8 cellular contexts compared by ENCODE assay signal in the genomic region with DNA sequence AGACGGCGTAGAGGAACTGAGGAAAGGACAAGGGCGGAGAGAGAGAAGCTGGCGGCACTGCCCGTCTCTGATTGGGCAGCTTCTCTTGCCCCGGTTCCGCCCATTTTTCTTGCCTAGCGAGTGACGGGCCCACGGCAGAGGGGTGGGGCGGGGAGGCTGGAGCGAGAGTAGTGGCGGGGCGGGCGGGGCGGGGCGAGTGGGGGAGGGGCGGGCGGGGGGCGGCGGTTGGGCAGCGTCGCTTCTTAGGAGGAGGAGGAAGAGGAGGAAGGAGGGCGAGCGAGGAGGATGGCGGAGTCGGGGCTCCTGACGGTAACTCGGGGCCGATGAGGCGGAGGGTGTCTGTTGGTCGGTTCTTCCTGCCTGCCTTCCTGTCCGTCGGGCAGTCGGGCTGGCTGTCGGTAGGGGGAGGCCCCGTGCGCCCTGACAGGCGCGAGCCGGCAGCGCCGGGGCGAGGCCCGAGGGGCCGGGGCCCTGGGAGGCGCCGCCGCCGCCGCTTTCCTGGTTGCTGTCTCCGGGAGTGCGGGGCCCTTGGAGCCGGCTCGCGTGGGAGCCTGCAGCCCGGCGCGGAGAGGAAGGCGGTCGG. TPM values are rescaled to one million over a fixed set of nuclear protein-coding genes. Genes with fewer than 3 reads are reported as not detected.
DNase-seq lines count a peak whose midpoint lies in the region; ATAC-seq, FAIRE-seq and TF ChIP-seq lines count a peak whose summit lies in the region.

Gene SHOC2, plus strand, starts transcription at position 256 of the 583 bp plus-strand sequence. CDS start 44,755 bp downstream, outside the sequence.

- ATAC-seq in HG02678 (IDR thresholded peaks at IDR 0.05; ENCODE audit: unreplicated experiment) (peak; percentile 9), PC-3 (peak; percentile 25)

- peaks cover 54% of the 10 kb centered on the region for H3K79me2 ChIP-seq in PC-3 (ENCODE audit: low read length)

- no peaks in the 10 kb centered on the region for H3F3A ChIP-seq in PC-3 (ENCODE audit: low read length, unreplicated experiment)

- peaks cover 40% of the 10 kb centered on the region for H3K4me1 ChIP-seq in PC-3 (ENCODE audit: insufficient read depth, low read length)

- peaks cover 8% of the 10 kb centered on the region; the same call in 1 of the 2 replicates for H4K20me1 ChIP-seq in PC-3 (ENCODE audit: low read length)

- H2AFZ ChIP-seq in PC-3 (ENCODE audit: low read length) = peak within 1 kb of the TSS; percentile 89

- peak within 1 kb of the TSS; percentile 96 for H3K4me3 Mint-ChIP-seq in glutamatergic neuron (ENCODE audit: unreplicated experiment)

- H3K4me1 Mint-ChIP-seq in glutamatergic neuron (ENCODE audit: low read depth, unreplicated experiment) = peaks cover 18% of the 10 kb centered on the region

- BruUV-seq in PC-3 (replicated peaks; lab: Mats Ljungman, UMichigan) = no TSS peak

- DNase-seq in DMS79 (lab: John Stamatoyannopoulos, UW) = peak; percentile 9
- no peak for DNase-seq in DMS79 treated with DMSO at 0.1 percent for 48 hours (lab: John Stamatoyannopoulos, UW)
- peak; percentile 51 for DNase-seq in PC-3
- peak; percentile 86 to 95 (median 93) for DNase-seq in activated naive CD4-positive, alpha-beta T cell (lab: John Stamatoyannopoulos, UW)
- peak; percentile 96 for DNase-seq in glutamatergic neuron
- DNase-seq in posterior cingulate gyrus = peak; percentile 97 to 100 (median 100)
- peak; percentile 96 for DNase-seq in urothelium cell line (ENCODE audit: low spot score)

- POLR2A ChIA-PET in PC-3 (lab: Charles Lee; ENCODE audit: unreplicated experiment) = interaction anchor here (0.6 to 1.0 kb wide), 7 partner anchors 9 to 699 kb away, joined by 3 to 17 read pairs (median 6); no protein-coding TSS in a partner anchor

- H3K27ac Mint-ChIP-seq in glutamatergic neuron (ENCODE audit: unreplicated experiment) = peak within 1 kb of the TSS; percentile 96

- H3K4me3 ChIP-seq in PC-3 (ENCODE audit: low read length) = peak within 1 kb of the TSS; percentile 83

- CTCF ChIA-PET in PC-3 (lab: Charles Lee) = interaction anchor here (0.6 to 1.1 kb wide), 5 partner anchors 28 to 583 kb away, joined by 3 to 6 read pairs (median 3); no protein-coding TSS in a partner anchor

- H3K9me2 ChIP-seq in PC-3 (replicated peaks; ENCODE audit: low read length) = no peaks in the 10 kb centered on the region

- H3K9me3 Mint-ChIP-seq in glutamatergic neuron (ENCODE audit: unreplicated experiment) = peaks cover 7% of the 10 kb centered on the region

- H3K4me2 ChIP-seq in PC-3 (ENCODE audit: low read length) = peak within 1 kb of the TSS; percentile 92

- no peaks in the 10 kb centered on the region for H3K9me3 ChIP-seq in PC-3 (ENCODE audit: low read length)

- peak within 1 kb of the TSS; percentile 85 for H3K27ac ChIP-seq in PC-3 (ENCODE audit: low read length)

- peak within 1 kb of the TSS; percentile 86 for H3K9ac ChIP-seq in PC-3 (ENCODE audit: low read length)

- intact Hi-C loops in PC-3 (cut with micrococcal nuclease) = loop anchor here (2.0 to 5.0 kb wide), 5 partner anchors 37 to 612 kb away; no protein-coding TSS in a partner anchor
- intact Hi-C loops in posterior cingulate gyrus (cut with DNase I) = loop anchor here (2.0 kb wide), 1 partner anchor 25 kb away; no protein-coding TSS in a partner anchor

- FAIRE-seq in urothelium cell line (lab: Jason Lieb, UNC) = no peak

- H3K27me3 ChIP-seq in PC-3 (ENCODE audit: low read length) = no peaks in the 10 kb centered on the region

- peaks cover 13% of the 10 kb centered on the region for H3K27me3 Mint-ChIP-seq in glutamatergic neuron (ENCODE audit: unreplicated experiment)

- no peak for TF ChIP-seq CTCF in PC-3 (conservative IDR thresholded peaks at IDR 0.05; ENCODE audit: low read depth, low read length)
- TF ChIP-seq CTCF in glutamatergic neuron (IDR thresholded peaks at IDR 0.05; ENCODE audit: partially characterized antibody, unreplicated experiment) = no peak

- H3K36me3 ChIP-seq in PC-3 (ENCODE audit: low read depth, low read length) = no peaks in the 10 kb centered on the region

- H3K36me3 Mint-ChIP-seq in glutamatergic neuron (ENCODE audit: unreplicated experiment) = no peaks in the 10 kb centered on the region

RNA-seq across cellular contexts. Expression of gene SHOC2, which starts in this region (rescaled TPM):
- 11.4 and 14.3 TPM in 2 replicates for total RNA-seq in PC-3 (2014; rRNA removed)
- 98.3 TPM for total RNA-seq in glutamatergic neuron (ENCODE audit: unreplicated experiment)
